Comparison of ENCODE assay signal across 27 cellular contexts in genomic region chr18:70175216-70175615, GRCh38.
"Had no signal": no experiment of that assay in that cellular context is flagged by ENCODE, and none has a peak within 500 bp of the region (broad histone marks: within the 10 kb centered on the region; RNA-seq: fewer than 3 reads in every experiment).

No MANE protein-coding gene starts in this region.

- DNase-seq: activated B cell treated with CpG ODN at 0.5 μM for 24 hours; activated CD4-positive, alpha-beta T cell treated with anti-CD3 and anti-CD28 coated beads for 1 hour; activated CD4-positive, alpha-beta T cell treated with anti-CD3 and anti-CD28 coated beads, Interleukin-2, amount 10 ng/mL, durations not matched to agents 24 days and 14 days; activated CD4-positive, alpha-beta T cell treated with anti-CD3 and anti-CD28 coated beads, Interleukin-2, amount 50 U/mL, for 48 hours; activated gamma-delta T cell; activated naive CD4-positive, alpha-beta T cell treated with anti-CD3 and anti-CD28 coated beads for 36 hours; activated T-cell treated with anti-CD3 and anti-CD28 coated beads, Interleukin-2, amount 50 U/mL, for 4 hours; amygdala; Kasumi-1; KBM-7; NCI-H1105 treated with DMSO at 0.1 percent for 48 hours; NCI-H1436 treated with DMSO at 0.1 percent for 48 hours; NCI-H187; NCI-H2171 treated with DMSO at 0.1 percent for 48 hours; NCI-H226; NCI-H510A; NCI-H526 treated with DMSO at 0.1 percent for 48 hours; NCI-H82; OCI-M1; RPMI8226; T-cell; T-helper 2 cell; T1000 had no signal

- ATAC-seq: activated T-cell treated with anti-CD3 and anti-CD28 coated beads, Interleukin-2, amount 50 U/mL, for 4 hours; Panc1; Right ventricle myocardium inferior; T-cell had no signal

- FAIRE-seq: astrocyte had no signal

- H3K4me3 ChIP-seq: SK-N-MC had no signal

- H3K27ac ChIP-seq: SK-N-MC had no signal
